Comparison of ENCODE assay signal across 8 cellular contexts in the genomic region with DNA sequence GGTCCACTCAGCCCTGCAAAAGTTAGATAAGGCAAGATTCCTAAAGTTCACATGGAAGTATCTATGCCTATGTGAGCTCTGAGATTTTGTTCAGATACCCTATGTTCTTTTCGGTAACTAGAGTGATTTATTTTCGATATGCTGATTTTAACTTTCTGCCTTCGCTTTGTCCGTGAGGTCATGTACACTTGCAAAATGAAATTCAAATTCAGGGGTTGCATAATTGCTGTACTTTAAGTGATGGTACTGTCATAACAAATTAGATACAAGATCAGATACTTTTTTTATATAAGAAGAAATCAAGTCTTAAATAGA. TPM values are rescaled to one million over a fixed set of nuclear protein-coding genes. Genes with fewer than 3 reads are reported as not detected.
A peak's percentile ranks its signal among the peaks of the same experiment; 100 is the strongest.
DNase-seq lines count a peak whose midpoint lies in the region; ATAC-seq and TF ChIP-seq lines count a peak whose summit lies in the region.

No MANE protein-coding gene starts in this region.

- H3K4me1 ChIP-seq in muscle layer of duodenum (ENCODE audit: control insufficient read depth in 1 of 2, insufficient read depth in 2 of 2, low read length in 2 of 2) = peaks cover 5 to 6% of the 10 kb centered on the region in 2 donors

- H3K27me3 ChIP-seq in muscle layer of duodenum (ENCODE audit: low read depth, low read length) = no peaks in the 10 kb centered on the region

- H3K36me3 ChIP-seq in muscle layer of duodenum (ENCODE audit: control insufficient read depth in 1 of 2, insufficient read depth in 2 of 2, low read length in 2 of 2) = peaks cover 0 to 7% of the 10 kb centered on the region in 2 donors

- H3K4me3 Mint-ChIP-seq in central memory CD8-positive, alpha-beta T cell = peak overlapping the region; percentile 76

- POLR2A ChIA-PET in GM10248 (lab: Yijun Ruan, JAX) = interaction anchor here (0.6 kb wide), 1 partner anchor 8 kb away, joined by 3 read pairs; no protein-coding TSS in a partner anchor

- H3K4me3 ChIP-seq in GM12875 (ENCODE audit: low read depth, low read length) = peak overlapping the region; percentile 95
- H3K4me3 ChIP-seq in Jurkat, Clone E6-1 (ENCODE audit: low read length) = peak overlapping the region; percentile 54
- peak overlapping the region; percentile 68 to 78 for H3K4me3 ChIP-seq in muscle layer of duodenum (ENCODE audit: low read depth in 1 of 2, low read length in 2 of 2)

- peak; percentile 3 for ATAC-seq in central memory CD8-positive, alpha-beta T cell (replicated peaks; ENCODE audit: extremely low read depth, poor library complexity, severe bottlenecking)

- peaks cover 2% of the 10 kb centered on the region for H3K36me3 Mint-ChIP-seq in central memory CD8-positive, alpha-beta T cell (ENCODE audit: insufficient read depth)

- H3K9me3 ChIP-seq in muscle layer of duodenum (ENCODE audit: control insufficient read depth in 1 of 2, low read length in 2 of 2) = no peaks in the 10 kb centered on the region

- peaks cover 10% of the 10 kb centered on the region for H3K27me3 Mint-ChIP-seq in central memory CD8-positive, alpha-beta T cell

- H3K27ac Mint-ChIP-seq in central memory CD8-positive, alpha-beta T cell (ENCODE audit: low read depth) = peak overlapping the region; percentile 69

- H3K4me1 Mint-ChIP-seq in central memory CD8-positive, alpha-beta T cell = peaks cover 20% of the 10 kb centered on the region

- DNase-seq in Jurkat, Clone E6-1 (ENCODE audit: low read depth, low spot score) = no peak
- no peak for DNase-seq in central memory CD8-positive, alpha-beta T cell (ENCODE audit: low spot score in 2 of 2)
- DNase-seq in GM10248 (ENCODE audit: extremely low spot score) = no peak
- no peak for DNase-seq in effector CD4-positive, alpha-beta T cell
- no peak for DNase-seq in occipital lobe (lab: John Stamatoyannopoulos, UW)
- DNase-seq in NCI-H1930 (lab: John Stamatoyannopoulos, UW) = no peak

- peak overlapping the region; percentile 71 for H3K27ac ChIP-seq in muscle layer of duodenum (ENCODE audit: low read length)

- H3K9me3 Mint-ChIP-seq in central memory CD8-positive, alpha-beta T cell = no peaks in the 10 kb centered on the region

- no peak for TF ChIP-seq CTCF in GM12875 (IDR thresholded peaks at IDR 0.05; ENCODE audit: borderline replicate concordance, insufficient read depth, low read depth, low read length)
- TF ChIP-seq CTCF in GM10248 (IDR thresholded peaks at IDR 0.05; ENCODE audit: control extremely low read depth, extremely low read depth, low read depth, missing control alignments) = no peak

- CTCF ChIA-PET in GM10248 (lab: Yijun Ruan, JAX) = no interaction called here

RNA-seq across cellular contexts. Expression of a gene that starts 0.3 kb away (rescaled TPM):
- 23.7 TPM for polyA plus RNA-seq in Jurkat, Clone E6-1 (2012; ENCODE audit: insufficient read depth, insufficient read length)
- 91.2 TPM for total RNA-seq in occipital lobe

RNA-seq across cellular contexts. Expression of a gene that starts 40.5 kb away (rescaled TPM):
- 1.1 TPM for polyA plus RNA-seq in Jurkat, Clone E6-1 (2012; ENCODE audit: insufficient read depth, insufficient read length)
- total RNA-seq in occipital lobe = 47.3 TPM
